In genomic region chr9:35646583-35647265, GRCh38 we compare ENCODE assay signal across 1 cellular context.
TF ChIP-seq lines count a peak whose summit lies in the region.

No MANE protein-coding gene starts in this region.

TF ChIP-seq in HepG2, 621 proteins besides CTCF, POLR2A, EP300 and RAD21 (continued from another document and continues in another):
- TF ChIP-seq ZNF136 (CRISPR knock-in tag; IDR thresholded peaks at IDR 0.05; ENCODE audit: low read depth) (peak; percentile 38; the same call in 1 of the 2 replicates), NFYC (CRISPR knock-in tag; IDR thresholded peaks at IDR 0.05) (no peak), GRHL1 (CRISPR knock-in tag; conservative IDR thresholded peaks at IDR 0.05) (no peak), DMTF1 (CRISPR knock-in tag; IDR thresholded peaks at IDR 0.05) (no peak), ZSCAN22 (CRISPR knock-in tag; IDR thresholded peaks at IDR 0.05) (no peak), ZNF691 (CRISPR knock-in tag; IDR thresholded peaks at IDR 0.05; ENCODE audit: borderline replicate concordance, low read depth) (peak; percentile 59; the same call in 1 of the 2 replicates), SP1 (IDR thresholded peaks at IDR 0.05) (no peak), SP1 (CRISPR knock-in tag; IDR thresholded peaks at IDR 0.05) (no peak), TCF7 (IDR thresholded peaks at IDR 0.05; ENCODE audit: low read depth) (no peak), SMARCE1 (IDR thresholded peaks at IDR 0.05; ENCODE audit: borderline replicate concordance) (no peak), ZNF513 (CRISPR knock-in tag; conservative IDR thresholded peaks at IDR 0.05) (no peak), RFXANK (CRISPR knock-in tag; IDR thresholded peaks at IDR 0.05) (no peak), ZNF10 (CRISPR knock-in tag; IDR thresholded peaks at IDR 0.05; ENCODE audit: borderline replicate concordance, low read depth) (no peak), TBX3 (IDR thresholded peaks at IDR 0.05; ENCODE audit: borderline replicate concordance) (no peak), ZNF124 (CRISPR knock-in tag; IDR thresholded peaks at IDR 0.05) (0 out of 2 replicates have a peak, but pooled peaks have one; percentile 35), THAP11 (CRISPR knock-in tag; IDR thresholded peaks at IDR 0.05) (peak; percentile 99), MXD4 (CRISPR knock-in tag; IDR thresholded peaks at IDR 0.05) (peak; percentile 20; the same call in 1 of the 2 replicates), ZBTB34 (CRISPR knock-in tag; IDR thresholded peaks at IDR 0.05) (no peak), ZNF282 (IDR thresholded peaks at IDR 0.05; ENCODE audit: partially characterized antibody) (no peak), MEF2D (CRISPR knock-in tag; IDR thresholded peaks at IDR 0.05) (peak; percentile 29; the same call in 1 of the 2 replicates), SUZ12 (IDR thresholded peaks at IDR 0.05; ENCODE audit: low read depth, low read length) (peak; percentile 73), NFAT5 (CRISPR knock-in tag; IDR thresholded peaks at IDR 0.05) (no peak), ISX (CRISPR knock-in tag; conservative IDR thresholded peaks at IDR 0.05) (no peak), ZZZ3 (CRISPR knock-in tag; IDR thresholded peaks at IDR 0.05; ENCODE audit: borderline replicate concordance) (no peak), ZNF546 (CRISPR knock-in tag; conservative IDR thresholded peaks at IDR 0.05) (no peak), POLR2AphosphoS2 (IDR thresholded peaks at IDR 0.05; ENCODE audit: low read depth, low read length) (no peak), ZFP36 (IDR thresholded peaks at IDR 0.05; ENCODE audit: borderline replicate concordance, low read depth, low read length, partially characterized antibody) (no peak), CCAR2 (optimal IDR thresholded peaks at IDR 0.05; ENCODE audit: low read depth, low read length) (no peak), FOXK1 (CRISPR knock-in tag; IDR thresholded peaks at IDR 0.05; ENCODE audit: borderline replicate concordance, low read depth) (peak; percentile 46; the same call in 1 of the 2 replicates), ZNF558 (CRISPR knock-in tag; IDR thresholded peaks at IDR 0.05; ENCODE audit: borderline replicate concordance) (no peak), TFE3 (CRISPR knock-in tag; IDR thresholded peaks at IDR 0.05) (no peak), ZKSCAN1 (IDR thresholded peaks at IDR 0.05; ENCODE audit: low read length) (no peak), ZNF547 (CRISPR knock-in tag; IDR thresholded peaks at IDR 0.05) (peak; percentile 82), ZNF354B (CRISPR knock-in tag; IDR thresholded peaks at IDR 0.05) (no peak), ZNF83 (CRISPR knock-in tag; IDR thresholded peaks at IDR 0.05; ENCODE audit: borderline replicate concordance) (no peak), ZNF562 (CRISPR knock-in tag; IDR thresholded peaks at IDR 0.05; ENCODE audit: borderline replicate concordance) (no peak), CREBL2 (CRISPR knock-in tag; IDR thresholded peaks at IDR 0.05; ENCODE audit: borderline replicate concordance) (no peak), ZNF142 (CRISPR knock-in tag; IDR thresholded peaks at IDR 0.05) (no peak), ZNF775 (CRISPR knock-in tag; IDR thresholded peaks at IDR 0.05; ENCODE audit: borderline replicate concordance) (no peak), CBFB (CRISPR knock-in tag; IDR thresholded peaks at IDR 0.05) (peak; percentile 75; the same call in 1 of the 2 replicates), THYN1 (CRISPR knock-in tag; IDR thresholded peaks at IDR 0.05; ENCODE audit: borderline replicate concordance, low read depth) (no peak)
